In genomic region chr17:81672954-81673353, GRCh38 we compare ENCODE assay signal across 1 cellular context.
TF ChIP-seq lines count a peak whose summit lies in the region.

No MANE protein-coding gene starts in this region.

TF ChIP-seq in K562, 482 proteins besides CTCF, POLR2A, EP300 and RAD21:
- TF ChIP-seq KLF1 (tag; IDR thresholded peaks at IDR 0.05) (no peak), RBFOX2 (IDR thresholded peaks at IDR 0.05; ENCODE audit: low read depth, low read length) (peak; percentile 28; the same call in 1 of the 2 replicates)
